ENCODE assay signal across 24 cellular contexts in genomic region chr5:154562244-154562861, GRCh38.
"Had no signal": no experiment of that assay in that cellular context is flagged by ENCODE, and none has a peak within 500 bp of the region (broad histone marks: within the 10 kb centered on the region; RNA-seq: fewer than 3 reads in every experiment).

No MANE protein-coding gene starts in this region.

- H3K9me3 ChIP-seq: left lung, lower lobe of right lung, psoas muscle, right lobe of liver, stomach, testis, thyroid gland, transverse colon, uterus had no signal

- H3K4me3 Mint-ChIP-seq: naive B cell; natural killer cell; stimulated activated naive B cell treated with anti-CD40 and anti-IgM and Interleukin-4, amounts not matched to agents 10 μg/mL and 1 μg/mL and 100 μg/mL, for 72 hours had no signal

- ATAC-seq: left cardiac atrium; left lung; lower lobe of right lung; natural killer cell; psoas muscle; right lobe of liver; stimulated activated naive B cell treated with anti-CD40 and anti-IgM and Interleukin-4, amounts not matched to agents 10 μg/mL and 1 μg/mL and 100 μg/mL, for 72 hours; stimulated activated naive CD8-positive, alpha-beta T cell treated with anti-CD3 and anti-CD28 coated beads, Interleukin-15, Interleukin-2, amounts not matched to agents 100 U/mL and 50 U/mL, for 24 hours had no signal

- H3K4me3 ChIP-seq: left lung, lower lobe of right lung, psoas muscle, right lobe of liver, skin epidermis, stomach, testis, thyroid gland, transverse colon, uterus had no signal

- H3K27me3 ChIP-seq: right lobe of liver, testis, thyroid gland, transverse colon, uterus had no signal

- H3K27ac Mint-ChIP-seq: naive B cell; natural killer cell; stimulated activated naive B cell treated with anti-CD40 and anti-IgM and Interleukin-4, amounts not matched to agents 10 μg/mL and 1 μg/mL and 100 μg/mL, for 72 hours had no signal

- H3K36me3 ChIP-seq: left lung, lower lobe of right lung, right lobe of liver, stomach, thyroid gland, transverse colon, uterus had no signal

- H3K9ac ChIP-seq: parathyroid adenoma had no signal

- H2AFZ ChIP-seq: parathyroid adenoma had no signal

- H3K36me3 Mint-ChIP-seq: natural killer cell; stimulated activated naive B cell treated with anti-CD40 and anti-IgM and Interleukin-4, amounts not matched to agents 10 μg/mL and 1 μg/mL and 100 μg/mL, for 72 hours had no signal

- H3K9me3 Mint-ChIP-seq: natural killer cell had no signal

- H3K4me1 ChIP-seq: left lung, lower lobe of right lung, parathyroid adenoma, psoas muscle, right lobe of liver, stomach, testis, thyroid gland, transverse colon, uterus had no signal

- H3K79me2 ChIP-seq: parathyroid adenoma had no signal

- DNase-seq: hippocampal formation; kidney glomerular epithelial cell; left cardiac atrium; left lung; lower lobe of right lung; mammary epithelial cell; mesenchymal stem cell; naive B cell; natural killer cell; psoas muscle; right lobe of liver; stimulated activated CD4-positive, alpha-beta T cell treated with anti-CD3 and anti-CD28 coated beads, Interleukin-12 subunit alpha, Interleukin-12 subunit beta, amount 100 ng/mL, for 4 hours; stimulated activated CD4-positive, alpha-beta T cell treated with anti-CD3 and anti-CD28 coated beads, Interleukin-15, amount 100 ng/mL, for 24 hours; stimulated activated CD4-positive, alpha-beta T cell treated with anti-CD3 and anti-CD28 coated beads, Interleukin-2, amount 100 ng/mL, for 24 hours; stimulated activated CD4-positive, alpha-beta T cell treated with anti-CD3 and anti-CD28 coated beads, Interleukin-4, amount 100 ng/mL, for 1 hour; stimulated activated naive B cell treated with anti-CD40 and anti-IgM and Interleukin-4, amounts not matched to agents 10 μg/mL and 1 μg/mL and 100 μg/mL, for 72 hours; stimulated activated naive CD8-positive, alpha-beta T cell treated with anti-CD3 and anti-CD28 coated beads, Interleukin-15, Interleukin-2, amounts not matched to agents 100 U/mL and 50 U/mL, for 24 hours; stomach; testis; thyroid gland; transverse colon; uterus had no signal

- H3K27ac ChIP-seq: left lung, lower lobe of right lung, parathyroid adenoma, psoas muscle, right lobe of liver, skin epidermis, stomach, testis, thyroid gland, transverse colon, uterus had no signal

- H3K4me1 Mint-ChIP-seq: naive B cell, natural killer cell had no signal
